1 cellular context compared by ENCODE assay signal in the genomic region with DNA sequence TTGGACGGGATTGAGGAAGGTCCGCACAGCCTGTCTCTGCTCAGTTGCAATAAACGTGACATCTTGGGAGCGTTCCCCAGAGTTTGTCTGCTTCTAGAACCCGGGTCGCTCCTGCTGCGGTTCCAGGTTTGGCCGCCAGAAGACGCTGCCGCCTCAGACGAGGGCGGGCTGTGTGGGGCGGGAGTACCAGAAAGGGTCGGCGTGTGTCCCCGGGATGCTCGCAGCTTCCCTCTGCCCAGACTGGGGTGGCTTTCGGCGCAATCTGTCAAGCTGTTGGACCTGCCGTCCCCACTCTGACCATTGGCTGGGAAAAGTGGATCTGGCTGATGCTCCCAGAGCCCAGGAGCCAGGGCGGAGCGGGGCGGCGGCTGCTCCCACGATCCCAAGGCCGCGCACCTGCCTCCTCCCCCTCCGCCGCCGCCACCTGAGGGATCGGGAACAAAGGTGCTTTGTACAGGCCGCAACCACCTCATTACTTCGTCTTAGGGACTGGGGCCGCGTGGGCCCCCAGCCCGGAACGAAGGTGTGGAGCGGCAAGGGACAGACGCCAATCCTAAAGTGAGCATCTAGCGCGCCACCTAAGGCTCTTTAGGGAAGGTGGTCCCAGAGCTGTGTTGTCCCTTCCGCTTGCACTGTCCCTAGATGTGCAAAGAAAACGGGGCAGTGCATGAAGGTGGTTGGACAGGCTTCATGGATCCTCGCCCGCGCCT.
TF ChIP-seq lines count a peak whose summit lies in the region.

No MANE protein-coding gene starts in this region.

TF ChIP-seq in GM12878, 131 proteins besides CTCF, POLR2A, EP300 and RAD21 (continues in another document):
- TF ChIP-seq NBN (IDR thresholded peaks at IDR 0.05): peak; percentile 46; the same call in 1 of the 2 replicates
- no peak for TF ChIP-seq STAT3 (IDR thresholded peaks at IDR 0.05; ENCODE audit: low read depth, low read length)
- TF ChIP-seq PAX5 (IDR thresholded peaks at IDR 0.05; ENCODE audit: borderline replicate concordance, low read depth, low read length): 0 out of 2 replicates have a peak, but pooled peaks have one; percentile 10
- 0 out of 2 replicates have a peak, but pooled peaks have one; percentile 18 for TF ChIP-seq DPF2 (IDR thresholded peaks at IDR 0.05)
- TF ChIP-seq PAX8 (IDR thresholded peaks at IDR 0.05): no peak
- TF ChIP-seq NFXL1 (IDR thresholded peaks at IDR 0.05; ENCODE audit: borderline replicate concordance): no peak
- TF ChIP-seq, protein P1, sequence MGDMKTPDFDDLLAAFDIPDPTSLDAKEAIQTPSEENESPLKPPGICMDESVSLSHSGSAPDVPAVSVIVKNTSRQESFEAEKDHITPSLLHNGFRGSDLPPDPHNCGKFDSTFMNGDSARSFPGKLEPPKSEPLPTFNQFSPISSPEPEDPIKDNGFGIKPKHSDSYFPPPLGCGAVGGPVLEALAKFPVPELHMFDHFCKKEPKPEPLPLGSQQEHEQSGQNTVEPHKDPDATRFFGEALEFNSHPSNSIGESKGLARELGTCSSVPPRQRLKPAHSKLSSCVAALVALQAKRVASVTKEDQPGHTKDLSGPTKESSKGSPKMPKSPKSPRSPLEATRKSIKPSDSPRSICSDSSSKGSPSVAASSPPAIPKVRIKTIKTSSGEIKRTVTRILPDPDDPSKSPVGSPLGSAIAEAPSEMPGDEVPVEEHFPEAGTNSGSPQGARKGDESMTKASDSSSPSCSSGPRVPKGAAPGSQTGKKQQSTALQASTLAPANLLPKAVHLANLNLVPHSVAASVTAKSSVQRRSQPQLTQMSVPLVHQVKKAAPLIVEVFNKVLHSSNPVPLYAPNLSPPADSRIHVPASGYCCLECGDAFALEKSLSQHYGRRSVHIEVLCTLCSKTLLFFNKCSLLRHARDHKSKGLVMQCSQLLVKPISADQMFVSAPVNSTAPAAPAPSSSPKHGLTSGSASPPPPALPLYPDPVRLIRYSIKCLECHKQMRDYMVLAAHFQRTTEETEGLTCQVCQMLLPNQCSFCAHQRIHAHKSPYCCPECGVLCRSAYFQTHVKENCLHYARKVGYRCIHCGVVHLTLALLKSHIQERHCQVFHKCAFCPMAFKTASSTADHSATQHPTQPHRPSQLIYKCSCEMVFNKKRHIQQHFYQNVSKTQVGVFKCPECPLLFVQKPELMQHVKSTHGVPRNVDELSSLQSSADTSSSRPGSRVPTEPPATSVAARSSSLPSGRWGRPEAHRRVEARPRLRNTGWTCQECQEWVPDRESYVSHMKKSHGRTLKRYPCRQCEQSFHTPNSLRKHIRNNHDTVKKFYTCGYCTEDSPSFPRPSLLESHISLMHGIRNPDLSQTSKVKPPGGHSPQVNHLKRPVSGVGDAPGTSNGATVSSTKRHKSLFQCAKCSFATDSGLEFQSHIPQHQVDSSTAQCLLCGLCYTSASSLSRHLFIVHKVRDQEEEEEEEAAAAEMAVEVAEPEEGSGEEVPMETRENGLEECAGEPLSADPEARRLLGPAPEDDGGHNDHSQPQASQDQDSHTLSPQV (IDR thresholded peaks at IDR 0.05): no peak
- 0 out of 2 replicates have a peak, but pooled peaks have one; percentile 15 for TF ChIP-seq IRF4 (IDR thresholded peaks at IDR 0.05; ENCODE audit: low read depth, low read length)
- no peak; the same call in 1 of the 2 replicates for TF ChIP-seq RB1 (IDR thresholded peaks at IDR 0.05; ENCODE audit: borderline replicate concordance)
- TF ChIP-seq, protein P2, sequence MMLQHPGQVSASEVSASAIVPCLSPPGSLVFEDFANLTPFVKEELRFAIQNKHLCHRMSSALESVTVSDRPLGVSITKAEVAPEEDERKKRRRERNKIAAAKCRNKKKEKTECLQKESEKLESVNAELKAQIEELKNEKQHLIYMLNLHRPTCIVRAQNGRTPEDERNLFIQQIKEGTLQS (IDR thresholded peaks at IDR 0.05; ENCODE audit: borderline replicate concordance, extremely low read depth, low read depth, low read length): no peak
- TF ChIP-seq SPI1 (IDR thresholded peaks at IDR 0.05; ENCODE audit: borderline replicate concordance, insufficient read depth, low read depth, low read length): no peak
- TF ChIP-seq IKZF1 (conservative IDR thresholded peaks at IDR 0.05): peak; percentile 38
- TF ChIP-seq, protein P3, sequence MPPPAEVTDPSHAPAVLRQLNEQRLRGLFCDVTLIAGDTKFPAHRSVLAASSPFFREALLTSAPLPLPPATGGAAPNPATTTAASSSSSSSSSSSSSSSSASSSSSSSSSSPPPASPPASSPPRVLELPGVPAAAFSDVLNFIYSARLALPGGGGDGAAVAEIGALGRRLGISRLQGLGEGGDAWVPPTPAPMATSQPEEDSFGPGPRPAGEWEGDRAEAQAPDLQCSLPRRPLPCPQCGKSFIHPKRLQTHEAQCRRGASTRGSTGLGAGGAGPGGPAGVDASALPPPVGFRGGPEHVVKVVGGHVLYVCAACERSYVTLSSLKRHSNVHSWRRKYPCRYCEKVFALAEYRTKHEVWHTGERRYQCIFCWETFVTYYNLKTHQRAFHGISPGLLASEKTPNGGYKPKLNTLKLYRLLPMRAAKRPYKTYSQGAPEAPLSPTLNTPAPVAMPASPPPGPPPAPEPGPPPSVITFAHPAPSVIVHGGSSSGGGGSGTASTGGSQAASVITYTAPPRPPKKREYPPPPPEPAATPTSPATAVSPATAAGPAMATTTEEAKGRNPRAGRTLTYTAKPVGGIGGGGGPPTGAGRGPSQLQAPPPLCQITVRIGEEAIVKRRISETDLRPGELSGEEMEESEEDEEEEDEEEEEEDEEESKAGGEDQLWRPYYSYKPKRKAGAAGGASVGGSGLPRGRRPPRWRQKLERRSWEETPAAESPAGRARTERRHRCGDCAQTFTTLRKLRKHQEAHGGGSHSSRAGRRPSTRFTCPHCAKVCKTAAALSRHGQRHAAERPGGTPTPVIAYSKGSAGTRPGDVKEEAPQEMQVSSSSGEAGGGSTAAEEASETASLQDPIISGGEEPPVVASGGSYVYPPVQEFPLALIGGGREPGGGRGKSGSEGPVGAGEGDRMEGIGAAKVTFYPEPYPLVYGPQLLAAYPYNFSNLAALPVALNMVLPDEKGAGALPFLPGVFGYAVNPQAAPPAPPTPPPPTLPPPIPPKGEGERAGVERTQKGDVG (CRISPR knock-in tag; IDR thresholded peaks at IDR 0.05): no peak
- no peak for TF ChIP-seq HDAC6 (IDR thresholded peaks at IDR 0.05; ENCODE audit: unreplicated experiment)
- no peak for TF ChIP-seq CHD4 (IDR thresholded peaks at IDR 0.05)
- no peak for TF ChIP-seq SP1 (IDR thresholded peaks at IDR 0.05; ENCODE audit: low read depth, low read length)
- no peak for TF ChIP-seq EZH2 (IDR thresholded peaks at IDR 0.05; ENCODE audit: borderline replicate concordance, control insufficient read depth, low read depth, low read length)
- TF ChIP-seq, protein P4, sequence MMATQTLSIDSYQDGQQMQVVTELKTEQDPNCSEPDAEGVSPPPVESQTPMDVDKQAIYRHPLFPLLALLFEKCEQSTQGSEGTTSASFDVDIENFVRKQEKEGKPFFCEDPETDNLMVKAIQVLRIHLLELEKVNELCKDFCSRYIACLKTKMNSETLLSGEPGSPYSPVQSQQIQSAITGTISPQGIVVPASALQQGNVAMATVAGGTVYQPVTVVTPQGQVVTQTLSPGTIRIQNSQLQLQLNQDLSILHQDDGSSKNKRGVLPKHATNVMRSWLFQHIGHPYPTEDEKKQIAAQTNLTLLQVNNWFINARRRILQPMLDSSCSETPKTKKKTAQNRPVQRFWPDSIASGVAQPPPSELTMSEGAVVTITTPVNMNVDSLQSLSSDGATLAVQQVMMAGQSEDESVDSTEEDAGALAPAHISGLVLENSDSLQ (IDR thresholded peaks at IDR 0.05): no peak
- TF ChIP-seq SUZ12 (IDR thresholded peaks at IDR 0.05; ENCODE audit: unreplicated experiment): no peak
- TF ChIP-seq GATAD2B (conservative IDR thresholded peaks at IDR 0.05; ENCODE audit: low read depth): 0 out of 2 replicates have a peak, but pooled peaks have one; percentile 33
- TF ChIP-seq CBX3 (IDR thresholded peaks at IDR 0.05; ENCODE audit: borderline replicate concordance, low read depth): no peak
- TF ChIP-seq JUNB (IDR thresholded peaks at IDR 0.05): peak; percentile 27
- no peak for TF ChIP-seq MTA2 (IDR thresholded peaks at IDR 0.05; ENCODE audit: low read depth)
- no peak for TF ChIP-seq SREBF2 (IDR thresholded peaks at IDR 0.05; ENCODE audit: low read length)
- TF ChIP-seq, protein P5, sequence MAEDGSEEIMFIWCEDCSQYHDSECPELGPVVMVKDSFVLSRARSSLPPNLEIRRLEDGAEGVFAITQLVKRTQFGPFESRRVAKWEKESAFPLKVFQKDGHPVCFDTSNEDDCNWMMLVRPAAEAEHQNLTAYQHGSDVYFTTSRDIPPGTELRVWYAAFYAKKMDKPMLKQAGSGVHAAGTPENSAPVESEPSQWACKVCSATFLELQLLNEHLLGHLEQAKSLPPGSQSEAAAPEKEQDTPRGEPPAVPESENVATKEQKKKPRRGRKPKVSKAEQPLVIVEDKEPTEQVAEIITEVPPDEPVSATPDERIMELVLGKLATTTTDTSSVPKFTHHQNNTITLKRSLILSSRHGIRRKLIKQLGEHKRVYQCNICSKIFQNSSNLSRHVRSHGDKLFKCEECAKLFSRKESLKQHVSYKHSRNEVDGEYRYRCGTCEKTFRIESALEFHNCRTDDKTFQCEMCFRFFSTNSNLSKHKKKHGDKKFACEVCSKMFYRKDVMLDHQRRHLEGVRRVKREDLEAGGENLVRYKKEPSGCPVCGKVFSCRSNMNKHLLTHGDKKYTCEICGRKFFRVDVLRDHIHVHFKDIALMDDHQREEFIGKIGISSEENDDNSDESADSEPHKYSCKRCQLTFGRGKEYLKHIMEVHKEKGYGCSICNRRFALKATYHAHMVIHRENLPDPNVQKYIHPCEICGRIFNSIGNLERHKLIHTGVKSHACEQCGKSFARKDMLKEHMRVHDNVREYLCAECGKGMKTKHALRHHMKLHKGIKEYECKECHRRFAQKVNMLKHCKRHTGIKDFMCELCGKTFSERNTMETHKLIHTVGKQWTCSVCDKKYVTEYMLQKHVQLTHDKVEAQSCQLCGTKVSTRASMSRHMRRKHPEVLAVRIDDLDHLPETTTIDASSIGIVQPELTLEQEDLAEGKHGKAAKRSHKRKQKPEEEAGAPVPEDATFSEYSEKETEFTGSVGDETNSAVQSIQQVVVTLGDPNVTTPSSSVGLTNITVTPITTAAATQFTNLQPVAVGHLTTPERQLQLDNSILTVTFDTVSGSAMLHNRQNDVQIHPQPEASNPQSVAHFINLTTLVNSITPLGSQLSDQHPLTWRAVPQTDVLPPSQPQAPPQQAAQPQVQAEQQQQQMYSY (CRISPR knock-in tag; IDR thresholded peaks at IDR 0.05): no peak
- no peak for TF ChIP-seq JUND (IDR thresholded peaks at IDR 0.05; ENCODE audit: low read depth, low read length)
- TF ChIP-seq TCF12 (IDR thresholded peaks at IDR 0.05; ENCODE audit: low read depth, low read length): no peak
- TF ChIP-seq HDGF (IDR thresholded peaks at IDR 0.05): no peak
- peak; percentile 63; the same call in 1 of the 2 replicates for TF ChIP-seq YY1 (IDR thresholded peaks at IDR 0.05; ENCODE audit: low read depth, low read length)
- peak; percentile 76 for TF ChIP-seq RUNX3 (IDR thresholded peaks at IDR 0.05; ENCODE audit: low read length)
- no peak for TF ChIP-seq ZSCAN29 (IDR thresholded peaks at IDR 0.05)
- TF ChIP-seq SMC3 (IDR thresholded peaks at IDR 0.05; ENCODE audit: borderline replicate concordance, low read length): peak; percentile 93
- TF ChIP-seq SMAD5 (IDR thresholded peaks at IDR 0.05; ENCODE audit: low read depth): no peak
- TF ChIP-seq ZBED1 (IDR thresholded peaks at IDR 0.05; ENCODE audit: borderline replicate concordance): no peak
- TF ChIP-seq, protein P6, sequence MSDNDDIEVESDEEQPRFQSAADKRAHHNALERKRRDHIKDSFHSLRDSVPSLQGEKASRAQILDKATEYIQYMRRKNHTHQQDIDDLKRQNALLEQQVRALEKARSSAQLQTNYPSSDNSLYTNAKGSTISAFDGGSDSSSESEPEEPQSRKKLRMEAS (IDR thresholded peaks at IDR 0.05; ENCODE audit: low read depth, low read length): no peak
- peak in 1 of 2 experiments; percentile 38; a peak in 1 of 4 replicates for TF ChIP-seq BHLHE40 (IDR thresholded peaks at IDR 0.05; ENCODE audit: borderline replicate concordance in 1 of 2, low read depth in 2 of 2, low read length in 1 of 2)
- TF ChIP-seq BMI1 (IDR thresholded peaks at IDR 0.05; ENCODE audit: borderline replicate concordance): no peak
- TF ChIP-seq, protein P7, sequence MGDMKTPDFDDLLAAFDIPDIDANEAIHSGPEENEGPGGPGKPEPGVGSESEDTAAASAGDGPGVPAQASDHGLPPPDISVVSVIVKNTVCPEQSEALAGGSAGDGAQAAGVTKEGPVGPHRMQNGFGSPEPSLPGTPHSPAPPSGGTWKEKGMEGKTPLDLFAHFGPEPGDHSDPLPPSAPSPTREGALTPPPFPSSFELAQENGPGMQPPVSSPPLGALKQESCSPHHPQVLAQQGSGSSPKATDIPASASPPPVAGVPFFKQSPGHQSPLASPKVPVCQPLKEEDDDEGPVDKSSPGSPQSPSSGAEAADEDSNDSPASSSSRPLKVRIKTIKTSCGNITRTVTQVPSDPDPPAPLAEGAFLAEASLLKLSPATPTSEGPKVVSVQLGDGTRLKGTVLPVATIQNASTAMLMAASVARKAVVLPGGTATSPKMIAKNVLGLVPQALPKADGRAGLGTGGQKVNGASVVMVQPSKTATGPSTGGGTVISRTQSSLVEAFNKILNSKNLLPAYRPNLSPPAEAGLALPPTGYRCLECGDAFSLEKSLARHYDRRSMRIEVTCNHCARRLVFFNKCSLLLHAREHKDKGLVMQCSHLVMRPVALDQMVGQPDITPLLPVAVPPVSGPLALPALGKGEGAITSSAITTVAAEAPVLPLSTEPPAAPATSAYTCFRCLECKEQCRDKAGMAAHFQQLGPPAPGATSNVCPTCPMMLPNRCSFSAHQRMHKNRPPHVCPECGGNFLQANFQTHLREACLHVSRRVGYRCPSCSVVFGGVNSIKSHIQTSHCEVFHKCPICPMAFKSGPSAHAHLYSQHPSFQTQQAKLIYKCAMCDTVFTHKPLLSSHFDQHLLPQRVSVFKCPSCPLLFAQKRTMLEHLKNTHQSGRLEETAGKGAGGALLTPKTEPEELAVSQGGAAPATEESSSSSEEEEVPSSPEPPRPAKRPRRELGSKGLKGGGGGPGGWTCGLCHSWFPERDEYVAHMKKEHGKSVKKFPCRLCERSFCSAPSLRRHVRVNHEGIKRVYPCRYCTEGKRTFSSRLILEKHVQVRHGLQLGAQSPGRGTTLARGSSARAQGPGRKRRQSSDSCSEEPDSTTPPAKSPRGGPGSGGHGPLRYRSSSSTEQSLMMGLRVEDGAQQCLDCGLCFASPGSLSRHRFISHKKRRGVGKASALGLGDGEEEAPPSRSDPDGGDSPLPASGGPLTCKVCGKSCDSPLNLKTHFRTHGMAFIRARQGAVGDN (IDR thresholded peaks at IDR 0.05): no peak
- TF ChIP-seq HDAC2 (IDR thresholded peaks at IDR 0.05): no peak
- TF ChIP-seq NRF1 (conservative IDR thresholded peaks at IDR 0.05; ENCODE audit: low read depth, low read length): no peak
- TF ChIP-seq, protein P8, sequence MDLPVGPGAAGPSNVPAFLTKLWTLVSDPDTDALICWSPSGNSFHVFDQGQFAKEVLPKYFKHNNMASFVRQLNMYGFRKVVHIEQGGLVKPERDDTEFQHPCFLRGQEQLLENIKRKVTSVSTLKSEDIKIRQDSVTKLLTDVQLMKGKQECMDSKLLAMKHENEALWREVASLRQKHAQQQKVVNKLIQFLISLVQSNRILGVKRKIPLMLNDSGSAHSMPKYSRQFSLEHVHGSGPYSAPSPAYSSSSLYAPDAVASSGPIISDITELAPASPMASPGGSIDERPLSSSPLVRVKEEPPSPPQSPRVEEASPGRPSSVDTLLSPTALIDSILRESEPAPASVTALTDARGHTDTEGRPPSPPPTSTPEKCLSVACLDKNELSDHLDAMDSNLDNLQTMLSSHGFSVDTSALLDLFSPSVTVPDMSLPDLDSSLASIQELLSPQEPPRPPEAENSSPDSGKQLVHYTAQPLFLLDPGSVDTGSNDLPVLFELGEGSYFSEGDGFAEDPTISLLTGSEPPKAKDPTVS (IDR thresholded peaks at IDR 0.05; ENCODE audit: low read depth, low read length): no peak
- TF ChIP-seq RFX5 (IDR thresholded peaks at IDR 0.05; ENCODE audit: low read depth, low read length): no peak
- TF ChIP-seq SMAD1 (IDR thresholded peaks at IDR 0.05; ENCODE audit: low read depth, partially characterized antibody): no peak
- TF ChIP-seq TCF7 (IDR thresholded peaks at IDR 0.05; ENCODE audit: borderline replicate concordance): no peak
